Comparison of ENCODE assay signal across 8 cellular contexts in genomic region chr4:2261853-2262144, GRCh38. TPM values are rescaled to one million over a fixed set of nuclear protein-coding genes. Genes with fewer than 3 reads are reported as not detected.
DNase-seq lines count a peak whose midpoint lies in the region; ATAC-seq and TF ChIP-seq lines count a peak whose summit lies in the region.

MXD4 (minus strand) TSS chr4:2262109; CDS start chr4:2261980, 129 bp downstream.

- no peaks in the 10 kb centered on the region for H3K27me3 Mint-ChIP-seq in activated CD4-positive, alpha-beta T cell treated with anti-CD3 and anti-CD28 coated beads, Interleukin-2, amount 10 ng/mL, durations not matched to agents 24 days and 14 days

- H3K9me3 ChIP-seq in RWPE2 (ENCODE audit: severe bottlenecking) (no peaks in the 10 kb centered on the region), fibroblast of lung (ENCODE audit: control insufficient read depth, insufficient read depth, low read depth, low read length) (no peaks in the 10 kb centered on the region), neutrophil (no peaks in the 10 kb centered on the region)

- intact Hi-C loops in activated CD4-positive, alpha-beta T cell treated with anti-CD3 and anti-CD28 coated beads, Interleukin-2, amount 10 ng/mL, durations not matched to agents 24 days and 14 days (cut with micrococcal nuclease), result loop anchor here (1.0 to 2.0 kb wide), 4 partner anchors 19 to 275 kb away; partner anchors contain the start of genes CFAP99, FAM193A, HAUS3 and POLN

- no peak for ATAC-seq in RWPE2 (ENCODE audit: low read depth)
- ATAC-seq in HG02571 (IDR thresholded peaks at IDR 0.05; ENCODE audit: unreplicated experiment), result no peak

- H3K4me1 Mint-ChIP-seq in activated CD4-positive, alpha-beta T cell treated with anti-CD3 and anti-CD28 coated beads, Interleukin-2, amount 10 ng/mL, durations not matched to agents 24 days and 14 days, result no peaks in the 10 kb centered on the region

- H3K9ac ChIP-seq in fibroblast of lung (ENCODE audit: insufficient read depth, low read length), result peak within 1 kb of the TSS; percentile 87

- DNase-seq in activated CD4-positive, alpha-beta T cell treated with anti-CD3 and anti-CD28 coated beads, Interleukin-2, amount 10 ng/mL, durations not matched to agents 24 days and 14 days, result no peak
- no peak for DNase-seq in activated CD4-positive, alpha-beta T cell treated with anti-CD3 and anti-CD28 coated beads for 48 hours
- no peak for DNase-seq in RWPE2 (ENCODE audit: low spot score)
- no peak for DNase-seq in fibroblast of lung (ENCODE audit: low read depth in 2 of 2)
- DNase-seq in NCI-H187 (lab: John Stamatoyannopoulos, UW), result no peak
- DNase-seq in COR-L47 (lab: John Stamatoyannopoulos, UW), result no peak

- H3K9me3 Mint-ChIP-seq in activated CD4-positive, alpha-beta T cell treated with anti-CD3 and anti-CD28 coated beads, Interleukin-2, amount 10 ng/mL, durations not matched to agents 24 days and 14 days, result no peaks in the 10 kb centered on the region

- H3K4me3 Mint-ChIP-seq in activated CD4-positive, alpha-beta T cell treated with anti-CD3 and anti-CD28 coated beads, Interleukin-2, amount 10 ng/mL, durations not matched to agents 24 days and 14 days, result peak within 1 kb of the TSS; percentile 76

- H3K4me1 ChIP-seq in RWPE2 (ENCODE audit: insufficient read depth, poor library complexity, severe bottlenecking), result peaks cover 13% of the 10 kb centered on the region
- peaks cover 14% of the 10 kb centered on the region for H3K4me1 ChIP-seq in fibroblast of lung (ENCODE audit: control insufficient read depth, extremely low read depth, insufficient read depth, low read length)
- peaks cover 14 to 26% of the 10 kb centered on the region in 2 experiments for H3K4me1 ChIP-seq in neutrophil (ENCODE audit: control insufficient read depth in 1 of 2, insufficient read depth in 1 of 2, low read depth in 1 of 2, low read length in 1 of 2)

- H3K4me3 ChIP-seq in RWPE2 (ENCODE audit: severe bottlenecking) (peak within 1 kb of the TSS; percentile 92), fibroblast of lung (replicated peaks in 1 of 4; ENCODE audit: control extremely low read depth in 1 of 4, insufficient read depth in 1 of 4, low read depth in 3 of 4, low read length in 4 of 4) (peak within 1 kb of the TSS; percentile 53 to 92 (median 84)), neutrophil (ENCODE audit: low read depth in 1 of 2, low read length in 1 of 2) (peak within 1 kb of the TSS; percentile 74 to 94)

- TF ChIP-seq CTCF in RWPE2 (IDR thresholded peaks at IDR 0.05; ENCODE audit: poor library complexity, severe bottlenecking), result no peak
- no peak for TF ChIP-seq CTCF in fibroblast of lung (conservative IDR thresholded peaks at IDR 0.05 in 1 of 2, IDR thresholded peaks at IDR 0.05 in 1 of 2; ENCODE audit: low read depth in 1 of 2, low read length in 2 of 2)
- no peak for TF ChIP-seq CTCF in neutrophil (IDR thresholded peaks at IDR 0.05)

- no peaks in the 10 kb centered on the region for H3K36me3 Mint-ChIP-seq in activated CD4-positive, alpha-beta T cell treated with anti-CD3 and anti-CD28 coated beads, Interleukin-2, amount 10 ng/mL, durations not matched to agents 24 days and 14 days (ENCODE audit: low read depth)

- peak within 1 kb of the TSS; percentile 64 for H2AFZ ChIP-seq in fibroblast of lung (ENCODE audit: low read length)

- peaks cover 12% of the 10 kb centered on the region for H3K79me2 ChIP-seq in fibroblast of lung (ENCODE audit: control insufficient read depth, insufficient read depth, low read length)

- peak within 1 kb of the TSS; percentile 82 for H3K27ac Mint-ChIP-seq in activated CD4-positive, alpha-beta T cell treated with anti-CD3 and anti-CD28 coated beads, Interleukin-2, amount 10 ng/mL, durations not matched to agents 24 days and 14 days

- peak within 1 kb of the TSS; percentile 93 for H3K4me2 ChIP-seq in fibroblast of lung (ENCODE audit: extremely low read depth, insufficient read depth, low read length)

- peak within 1 kb of the TSS; percentile 66 for H3K27ac ChIP-seq in RWPE2 (ENCODE audit: poor library complexity, severe bottlenecking)
- H3K27ac ChIP-seq in fibroblast of lung (ENCODE audit: insufficient read depth, low read length), result peak within 1 kb of the TSS; percentile 88
- peak within 1 kb of the TSS; percentile 96 for H3K27ac ChIP-seq in neutrophil

- no peaks in the 10 kb centered on the region for H4K20me1 ChIP-seq in fibroblast of lung (ENCODE audit: control insufficient read depth, extremely low read depth, insufficient read depth, low read length)

- H3K27me3 ChIP-seq in RWPE2 (ENCODE audit: insufficient read depth, poor library complexity, severe bottlenecking) (no peaks in the 10 kb centered on the region), fibroblast of lung (ENCODE audit: control insufficient read depth, insufficient read depth, low read length) (no peaks in the 10 kb centered on the region), neutrophil (no peaks in the 10 kb centered on the region)

- H3K36me3 ChIP-seq in RWPE2 (ENCODE audit: low read depth) (peaks cover 13% of the 10 kb centered on the region; the same call in 1 of the 2 replicates), fibroblast of lung (ENCODE audit: control insufficient read depth, insufficient read depth, low read length) (peaks cover 2% of the 10 kb centered on the region), neutrophil (peaks cover 20% of the 10 kb centered on the region)

RNA-seq across cellular contexts. Expression of gene MXD4, which starts in this region (rescaled TPM):
- total RNA-seq in activated CD4-positive, alpha-beta T cell treated with anti-CD3 and anti-CD28 coated beads, Interleukin-2, amount 10 ng/mL, durations not matched to agents 24 days and 14 days, result 4.9 and 5.2 TPM in 2 replicates
- 26.7 and 42.1 TPM in 2 replicates for total RNA-seq in fibroblast of lung
- 22.1 and 25.4 TPM in 2 replicates for polyA plus RNA-seq in fibroblast of lung
- polyA plus RNA-seq in fibroblast of lung (2012), result 38.6 and 46.9 TPM in 2 replicates
- polyA minus RNA-seq in fibroblast of lung (ENCODE audit: low replicate concordance), result 40.3 and 59.0 TPM in 2 replicates
